8 cellular contexts compared by ENCODE assay signal in the genomic region with DNA sequence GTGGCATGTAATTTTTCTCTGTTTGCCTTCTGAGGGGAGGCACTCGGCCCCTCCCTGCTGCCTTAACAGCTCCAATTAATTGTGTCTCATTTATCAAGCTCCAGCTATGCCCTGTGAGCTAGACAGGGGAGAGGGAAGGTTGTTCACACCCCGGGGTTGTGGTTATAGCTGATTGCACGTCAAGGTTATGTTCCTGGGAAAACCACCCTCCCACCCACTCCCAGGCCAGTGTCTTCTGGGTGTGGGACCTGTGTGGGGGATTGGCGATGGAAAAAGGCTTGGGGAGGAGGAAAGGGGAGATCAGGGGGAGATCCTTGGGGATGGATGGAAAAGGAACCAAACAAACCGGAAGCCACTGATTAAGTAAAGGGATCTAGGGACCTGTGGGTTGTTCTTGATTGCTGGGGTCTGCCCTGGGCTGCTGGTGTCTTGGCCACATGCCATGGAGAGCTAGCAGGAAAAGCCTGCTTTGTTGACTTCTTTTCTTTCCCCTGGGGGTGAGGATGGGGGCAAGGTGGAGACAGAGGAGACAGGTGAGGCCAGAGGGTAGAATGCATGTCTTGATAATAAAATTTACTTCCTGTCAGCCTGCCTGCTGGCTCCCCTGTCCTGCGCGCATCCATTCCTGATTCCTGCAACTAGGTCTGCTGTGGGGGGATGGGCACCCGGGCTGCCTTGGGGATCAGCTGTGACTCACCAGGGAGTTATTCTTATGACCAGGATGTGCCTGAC. TPM values are rescaled to one million over a fixed set of nuclear protein-coding genes. Genes with fewer than 3 reads are reported as not detected.
DNase-seq lines count a peak whose midpoint lies in the region; ATAC-seq and TF ChIP-seq lines count a peak whose summit lies in the region.

No MANE protein-coding gene starts in this region.

- H3K27me3 ChIP-seq in SK-N-SH (ENCODE audit: insufficient read depth), result no peaks in the 10 kb centered on the region

- 29% methylated on average over 8 of the region's 8 CpGs for WGBS in SK-N-SH (ENCODE audit: low lambda C conversion rate)

- H3K9me3 ChIP-seq in SK-N-SH, result no peaks in the 10 kb centered on the region

- ATAC-seq in GM19328 (IDR thresholded peaks at IDR 0.05; ENCODE audit: unreplicated experiment), result no peak
- ATAC-seq in activated CD4-positive, CD25-positive, alpha-beta regulatory T cell treated with anti-CD3 and anti-CD28 coated beads, Interleukin-2, amount 50 U/mL, for 24 hours, result no peak

- H3F3A ChIP-seq in SK-N-SH (replicated peaks; ENCODE audit: insufficient read depth), result peaks cover 19% of the 10 kb centered on the region

- no peak; the same call in 1 of the 2 replicates for TF ChIP-seq RAD21 in SK-N-SH (IDR thresholded peaks at IDR 0.05; ENCODE audit: low read length)

- peak overlapping the region; percentile 63 for H3K4me2 ChIP-seq in SK-N-SH

- no peak overlapping the region for H2AFZ ChIP-seq in SK-N-SH (ENCODE audit: low read depth)

- no peak overlapping the region for H3K9ac ChIP-seq in SK-N-SH

- H3K9me2 ChIP-seq in SK-N-SH, result no peaks in the 10 kb centered on the region

- H4K20me1 ChIP-seq in SK-N-SH (ENCODE audit: insufficient read depth), result no peaks in the 10 kb centered on the region

- no peak for TF ChIP-seq CTCF in SK-N-SH (IDR thresholded peaks at IDR 0.05)

- peaks cover 30 to 35% of the 10 kb centered on the region in 2 experiments for H3K4me1 ChIP-seq in SK-N-SH (ENCODE audit: control insufficient read depth in 1 of 2, insufficient read depth in 2 of 2, low read depth in 1 of 2, low read length in 1 of 2)

- DNase-seq in D341Med (ENCODE audit: low spot score) (peak; percentile 40), KBM-7 (peak; percentile 64), SK-N-SH (peak; percentile 79), caudate nucleus (lab: John Stamatoyannopoulos, UW) (peak in 37 of 61 donors; percentile 11 to 85 (median 38)), kidney glomerular epithelial cell (lab: John Stamatoyannopoulos, UW) (peak; percentile 98)
- DNase-seq in stimulated activated CD4-positive, alpha-beta T cell treated with anti-CD3 and anti-CD28 coated beads, Interleukin-2, amount 100 ng/mL, for 24 hours, result peak; percentile 59 to 66

- no peaks in the 10 kb centered on the region for H3K36me3 ChIP-seq in SK-N-SH (replicated peaks in 1 of 2; ENCODE audit: control insufficient read depth in 1 of 2, insufficient read depth in 2 of 2, low read length in 1 of 2)

- H3K27ac ChIP-seq in SK-N-SH (ENCODE audit: low read depth in 2 of 2, low read length in 1 of 2), result peak overlapping the region; percentile 39 to 72; a peak in 3 of 4 replicates
- peak overlapping the region; percentile 54 for H3K27ac ChIP-seq in caudate nucleus (ENCODE audit: low read depth, low read length)

- TF ChIP-seq EP300 in SK-N-SH (IDR thresholded peaks at IDR 0.05; ENCODE audit: borderline replicate concordance in 1 of 2, low read depth in 1 of 2, low read length in 1 of 2), result peak; percentile 46 to 90; a peak in 2 of 4 replicates

- POLR2A ChIA-PET in SK-N-SH (lab: Yijun Ruan, JAX), result no interaction called here

- in situ Hi-C loops in KBM-7 (cut with MboI; ENCODE audit: low pct_unique_long_range_greater_than_20kb, low sequenced_read_pairs), result no loop called here

- CTCF ChIA-PET in SK-N-SH (lab: Yijun Ruan, JAX), result interaction anchor here (0.7 to 1.1 kb wide), 3 partner anchors 30 to 1334 kb away, joined by 3 to 4 read pairs (median 3); no protein-coding TSS in a partner anchor

- no peaks in the 10 kb centered on the region for H3K79me2 ChIP-seq in SK-N-SH (ENCODE audit: insufficient read depth)

- H3K4me3 ChIP-seq in SK-N-SH (ENCODE audit: low read depth in 2 of 2, low read length in 1 of 2), result no peak overlapping the region

TF ChIP-seq in SK-N-SH, 30 proteins besides CTCF, POLR2A, EP300 and RAD21 (continues in another document):
- TF ChIP-seq FOXM1 (IDR thresholded peaks at IDR 0.05; ENCODE audit: low read depth) (peak; percentile 27; the same call in 1 of the 2 replicates), NFIC (IDR thresholded peaks at IDR 0.05; ENCODE audit: borderline replicate concordance) (peak; percentile 96), GABPA (IDR thresholded peaks at IDR 0.05; ENCODE audit: low read depth) (no peak), EZH2phosphoT487 (IDR thresholded peaks at IDR 0.05; ENCODE audit: borderline replicate concordance, low read depth) (no peak), MEF2A (IDR thresholded peaks at IDR 0.05; ENCODE audit: borderline replicate concordance, low read depth) (0 out of 2 replicates have a peak, but pooled peaks have one; percentile 39), SIN3A (IDR thresholded peaks at IDR 0.05; ENCODE audit: borderline replicate concordance, low read depth, low read length) (peak; percentile 69; the same call in 1 of the 2 replicates), TCF12 (IDR thresholded peaks at IDR 0.05) (peak; percentile 91), SMC3 (IDR thresholded peaks at IDR 0.05; ENCODE audit: low read depth, low read length) (no peak), TAF1 (IDR thresholded peaks at IDR 0.05; ENCODE audit: borderline replicate concordance, low read depth, low read length) (peak; percentile 89), FOSL2 (IDR thresholded peaks at IDR 0.05; ENCODE audit: borderline replicate concordance, low read depth) (peak; percentile 98), GATA2 (CRISPR knock-in tag; IDR thresholded peaks at IDR 0.05) (no peak), ELF1 (IDR thresholded peaks at IDR 0.05) (no peak), YY1 (IDR thresholded peaks at IDR 0.05; ENCODE audit: low read depth) (peak; percentile 61; the same call in 1 of the 2 replicates), FOXJ3 (CRISPR knock-in tag; IDR thresholded peaks at IDR 0.05) (0 out of 2 replicates have a peak, but pooled peaks have one; percentile 13), JUND (IDR thresholded peaks at IDR 0.05) (peak; percentile 98), RXRA (IDR thresholded peaks at IDR 0.05; ENCODE audit: borderline replicate concordance, low read depth) (no peak; the same call in 1 of the 2 replicates), RFX5 (IDR thresholded peaks at IDR 0.05; ENCODE audit: low read length) (no peak)
- TF ChIP-seq, protein P1, sequence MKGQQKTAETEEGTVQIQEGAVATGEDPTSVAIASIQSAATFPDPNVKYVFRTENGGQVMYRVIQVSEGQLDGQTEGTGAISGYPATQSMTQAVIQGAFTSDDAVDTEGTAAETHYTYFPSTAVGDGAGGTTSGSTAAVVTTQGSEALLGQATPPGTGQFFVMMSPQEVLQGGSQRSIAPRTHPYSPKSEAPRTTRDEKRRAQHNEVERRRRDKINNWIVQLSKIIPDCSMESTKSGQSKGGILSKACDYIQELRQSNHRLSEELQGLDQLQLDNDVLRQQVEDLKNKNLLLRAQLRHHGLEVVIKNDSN (IDR thresholded peaks at IDR 0.05; ENCODE audit: borderline replicate concordance, low read depth), result no peak
- TF ChIP-seq, protein P2, sequence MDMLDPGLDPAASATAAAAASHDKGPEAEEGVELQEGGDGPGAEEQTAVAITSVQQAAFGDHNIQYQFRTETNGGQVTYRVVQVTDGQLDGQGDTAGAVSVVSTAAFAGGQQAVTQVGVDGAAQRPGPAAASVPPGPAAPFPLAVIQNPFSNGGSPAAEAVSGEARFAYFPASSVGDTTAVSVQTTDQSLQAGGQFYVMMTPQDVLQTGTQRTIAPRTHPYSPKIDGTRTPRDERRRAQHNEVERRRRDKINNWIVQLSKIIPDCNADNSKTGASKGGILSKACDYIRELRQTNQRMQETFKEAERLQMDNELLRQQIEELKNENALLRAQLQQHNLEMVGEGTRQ (IDR thresholded peaks at IDR 0.05; ENCODE audit: borderline replicate concordance, low read depth, low read length), result no peak
- TF ChIP-seq, protein P3, sequence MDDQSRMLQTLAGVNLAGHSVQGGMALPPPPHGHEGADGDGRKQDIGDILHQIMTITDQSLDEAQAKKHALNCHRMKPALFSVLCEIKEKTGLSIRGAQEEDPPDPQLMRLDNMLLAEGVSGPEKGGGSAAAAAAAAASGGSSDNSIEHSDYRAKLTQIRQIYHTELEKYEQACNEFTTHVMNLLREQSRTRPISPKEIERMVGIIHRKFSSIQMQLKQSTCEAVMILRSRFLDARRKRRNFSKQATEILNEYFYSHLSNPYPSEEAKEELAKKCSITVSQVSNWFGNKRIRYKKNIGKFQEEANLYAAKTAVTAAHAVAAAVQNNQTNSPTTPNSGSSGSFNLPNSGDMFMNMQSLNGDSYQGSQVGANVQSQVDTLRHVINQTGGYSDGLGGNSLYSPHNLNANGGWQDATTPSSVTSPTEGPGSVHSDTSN (IDR thresholded peaks at IDR 0.05), result peak; percentile 89
- TF ChIP-seq, protein P4, sequence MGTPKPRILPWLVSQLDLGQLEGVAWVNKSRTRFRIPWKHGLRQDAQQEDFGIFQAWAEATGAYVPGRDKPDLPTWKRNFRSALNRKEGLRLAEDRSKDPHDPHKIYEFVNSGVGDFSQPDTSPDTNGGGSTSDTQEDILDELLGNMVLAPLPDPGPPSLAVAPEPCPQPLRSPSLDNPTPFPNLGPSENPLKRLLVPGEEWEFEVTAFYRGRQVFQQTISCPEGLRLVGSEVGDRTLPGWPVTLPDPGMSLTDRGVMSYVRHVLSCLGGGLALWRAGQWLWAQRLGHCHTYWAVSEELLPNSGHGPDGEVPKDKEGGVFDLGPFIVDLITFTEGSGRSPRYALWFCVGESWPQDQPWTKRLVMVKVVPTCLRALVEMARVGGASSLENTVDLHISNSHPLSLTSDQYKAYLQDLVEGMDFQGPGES (IDR thresholded peaks at IDR 0.05; ENCODE audit: low read depth, low read length), result no peak

RNA-seq across cellular contexts. Expression of a gene that starts 14.1 kb away (rescaled TPM):
- 6.1 and 7.1 TPM in 2 replicates for polyA plus RNA-seq in SK-N-SH (2012; rRNA removed)
- polyA plus RNA-seq in SK-N-SH (2012; cell fraction: cytosol; rRNA removed), result 4.6 and 5.6 TPM in 2 replicates
- polyA plus RNA-seq in SK-N-SH (2012; cell fraction: nucleus; rRNA removed), result 8.0 and 12.2 TPM in 2 replicates

Comparison
In these comparisons a context has a peak if more than half of its experiments do, and no peak if none do; other contexts are left out.
1. DNase-seq: peak in every context shown above with its lines; median percentile 98 in kidney glomerular epithelial cell; 79 in SK-N-SH; 64 in KBM-7; 62 in stimulated activated CD4-positive, alpha-beta T cell treated with anti-CD3 and anti-CD28 coated beads, Interleukin-2, amount 100 ng/mL, for 24 hours; 40 in D341Med; 38 in caudate nucleus.